In the genomic region with DNA sequence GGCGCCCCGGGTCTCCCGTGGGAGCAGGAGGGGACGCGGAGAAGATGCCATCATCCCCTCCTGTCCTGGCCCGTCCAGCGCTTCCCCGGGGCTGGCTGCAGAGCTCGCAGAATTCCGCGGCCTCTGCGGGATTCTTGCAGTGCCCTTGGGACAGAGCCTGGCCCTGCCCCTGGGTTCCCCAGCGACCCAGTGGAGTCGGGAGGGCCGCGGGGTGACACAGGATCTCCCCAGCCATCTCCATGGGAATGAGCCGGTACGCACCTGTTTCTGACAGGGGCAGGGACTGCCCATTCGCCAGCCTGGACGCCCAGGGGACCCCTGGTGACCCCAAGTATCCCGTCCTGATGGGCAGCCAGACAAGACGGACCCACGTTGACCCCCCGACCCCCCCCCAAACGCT, we compare ENCODE assay signal across 29 cellular contexts. TPM values are rescaled to one million over a fixed set of nuclear protein-coding genes. Genes with fewer than 3 reads are reported as not detected.
"Had no signal": no experiment of that assay in that cellular context is flagged by ENCODE, and none has a peak within 500 bp of the region (broad histone marks: within the 10 kb centered on the region; RNA-seq: fewer than 3 reads in every experiment).

No MANE protein-coding gene starts in this region.

- H3K4me1 ChIP-seq: ascending aorta had no signal

- H3K9me3 ChIP-seq: ascending aorta had no signal

- H3K27ac ChIP-seq: ascending aorta, cardiac muscle cell, VCaP had no signal

- ATAC-seq: activated CD8-positive, alpha-beta T cell treated with anti-CD3 and anti-CD28 coated beads for 36 hours; activated naive CD4-positive, alpha-beta T cell treated with anti-CD3 and anti-CD28 coated beads, Interleukin-2, amount 50 U/mL, for 72 hours; activated T-cell treated with anti-CD3 and anti-CD28 coated beads, Interleukin-2, amount 50 U/mL, for 4 hours; activated T-cell treated with anti-CD3 and anti-CD28 coated beads, Interleukin-2, amount 50 U/mL, for 72 hours; activated T-helper 17 cell treated with anti-CD3 and anti-CD28 coated beads, Interleukin-2, amount 50 U/mL, for 72 hours had no signal

- H3K27me3 ChIP-seq: ascending aorta, cardiac muscle cell had no signal

- H3K36me3 ChIP-seq: ascending aorta, cardiac muscle cell had no signal

- H3K4me3 ChIP-seq: ascending aorta, cardiac muscle cell had no signal

- DNase-seq: activated B cell treated with CpG ODN at 0.5 μM for 24 hours; activated CD4-positive, alpha-beta memory T cell treated with anti-CD3 and anti-CD28 coated beads for 36 hours; activated CD4-positive, alpha-beta T cell treated with anti-CD3 and anti-CD28 coated beads for 4 hours; activated CD4-positive, alpha-beta T cell treated with anti-CD3 and anti-CD28 coated beads, Interleukin-2, amount 10 ng/mL, durations not matched to agents 7 days and 5 days; activated CD4-positive, alpha-beta T cell treated with anti-CD3 and anti-CD28 coated beads, Interleukin-2, amount 50 U/mL, for 4 hours; activated CD4-positive, CD25-positive, alpha-beta regulatory T cell treated with anti-CD3 and anti-CD28 coated beads, Interleukin-2, amount 50 U/mL, for 72 hours; activated CD8-positive, alpha-beta memory T cell treated with anti-CD3 and anti-CD28 coated beads, Interleukin-2, amount 50 U/mL, for 4 hours; activated CD8-positive, alpha-beta T cell treated with anti-CD3 and anti-CD28 coated beads for 36 hours; activated effector memory CD4-positive, alpha-beta T cell treated with anti-CD3 and anti-CD28 coated beads, Interleukin-2, amount 50 U/mL, for 16 hours; activated naive CD4-positive, alpha-beta T cell; activated naive CD4-positive, alpha-beta T cell treated with anti-CD3 and anti-CD28 coated beads for 36 hours; activated naive CD4-positive, alpha-beta T cell treated with anti-CD3 and anti-CD28 coated beads, Interleukin-2, amount 50 U/mL, for 16 hours; activated naive CD8-positive, alpha-beta T cell treated with anti-CD3 and anti-CD28 coated beads for 36 hours; activated T-cell treated with anti-CD3 and anti-CD28 coated beads for 4 hours; activated T-cell treated with anti-CD3 and anti-CD28 coated beads, Interleukin-2, amount 50 U/mL, for 1 hour; activated T-cell treated with anti-CD3 and anti-CD28 coated beads, Interleukin-2, amount 50 U/mL, for 4 hours; activated T-cell treated with anti-CD3 and anti-CD28 coated beads, Interleukin-2, amount 50 U/mL, for 72 hours; amygdala; anterior cingulate cortex; caudate nucleus; cerebellar nuclear complex; T-helper 1 cell; T-helper 2 cell; T-helper 9 cell had no signal

RNA-seq across cellular contexts. Expression of a gene that starts 0.5 kb away (rescaled TPM):
- polyA plus RNA-seq: cardiac muscle cell had no signal
